ENCODE assay signal across 18 cellular contexts in the genomic region with DNA sequence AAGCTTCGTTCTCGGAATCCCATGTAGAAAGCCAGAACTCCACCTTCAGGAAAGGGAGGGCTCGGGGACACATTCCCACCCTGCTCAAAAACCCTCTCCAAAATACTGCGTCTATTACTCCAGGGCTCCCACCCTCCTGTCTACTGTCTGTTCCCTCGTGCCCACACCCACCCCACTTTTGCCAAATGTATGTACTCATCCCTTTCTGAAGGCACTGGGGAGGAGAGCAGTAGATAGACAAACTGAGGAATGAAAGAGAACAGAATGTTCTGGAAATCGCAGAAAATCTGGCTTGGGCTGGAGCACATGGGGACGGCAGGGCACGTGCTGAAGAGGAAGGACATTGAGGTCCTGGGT. TPM values are rescaled to one million over a fixed set of nuclear protein-coding genes. Genes with fewer than 3 reads are reported as not detected.
A peak's percentile ranks its signal among the peaks of the same experiment; 100 is the strongest.
DNase-seq lines count a peak whose midpoint lies in the region; ATAC-seq and TF ChIP-seq lines count a peak whose summit lies in the region.
"Had no signal": no experiment of that assay in that cellular context is flagged by ENCODE, and none has a peak within 500 bp of the region (broad histone marks: within the 10 kb centered on the region; RNA-seq: fewer than 3 reads in every experiment).

No MANE protein-coding gene starts in this region.

- no peaks in the 10 kb centered on the region for H3K36me3 ChIP-seq in gastroesophageal sphincter
- H3K36me3 ChIP-seq in osteoblast (ENCODE audit: insufficient read depth, low read length), result no peaks in the 10 kb centered on the region

- peak overlapping the region; percentile 58 for H3K4me2 ChIP-seq in osteoblast (ENCODE audit: insufficient read depth, low read length)
- H3K4me2 ChIP-seq: KMS-11 had no signal

- DNase-seq in left ventricle myocardium superior (no peak), right cardiac atrium (no peak), osteoblast (ENCODE audit: insufficient read length, low spot score, missing footprints) (peak; percentile 60), GF-D8 (lab: John Stamatoyannopoulos, UW) (no peak), NCI-H1417 (lab: John Stamatoyannopoulos, UW) (no peak)
- DNase-seq: CD4-positive, CD25-positive, alpha-beta regulatory T cell; NCI-H1092 treated with DMSO at 0.1 percent for 48 hours; NCI-H187; NCI-H774; SHP77 had no signal

- no peaks in the 10 kb centered on the region for H4K20me1 ChIP-seq in osteoblast (ENCODE audit: insufficient read depth, low read length)

- TF ChIP-seq CTCF in gastroesophageal sphincter (IDR thresholded peaks at IDR 0.05) (no peak), osteoblast (IDR thresholded peaks at IDR 0.05; ENCODE audit: extremely low read depth, low read depth, low read length) (no peak)

- H3K27me3 ChIP-seq in right cardiac atrium (ENCODE audit: control insufficient read depth, insufficient read depth) (no peaks in the 10 kb centered on the region), gastroesophageal sphincter (peaks cover 64% of the 10 kb centered on the region), osteoblast (ENCODE audit: insufficient read depth, low read length) (peaks cover 42% of the 10 kb centered on the region)

- no peak for TF ChIP-seq POLR2A in gastroesophageal sphincter (IDR thresholded peaks at IDR 0.05)

- no peaks in the 10 kb centered on the region for H3K79me2 ChIP-seq in osteoblast (ENCODE audit: insufficient read depth, low read length)

- H3K4me3 ChIP-seq in right cardiac atrium (ENCODE audit: low read length) (no peak overlapping the region), gastroesophageal sphincter (no peak overlapping the region), osteoblast (ENCODE audit: insufficient read depth, low read length) (no peak overlapping the region)

- intact Hi-C loops in left ventricle myocardium superior (cut with micrococcal nuclease), result no loop called here
- intact Hi-C loops in right cardiac atrium (cut with DNase I), result no loop called here

- TF ChIP-seq EP300 in gastroesophageal sphincter (IDR thresholded peaks at IDR 0.05), result no peak

- ATAC-seq in left ventricle myocardium superior, result peak; percentile 20
- ATAC-seq in right cardiac atrium, result no peak
- peak; percentile 70 for ATAC-seq in gastroesophageal sphincter
- no peak for ATAC-seq in GM18861 (IDR thresholded peaks at IDR 0.05; ENCODE audit: unreplicated experiment)
- no peak for ATAC-seq in HG03432 (IDR thresholded peaks at IDR 0.05; ENCODE audit: unreplicated experiment)

- H3K4me1 ChIP-seq in right cardiac atrium (ENCODE audit: control insufficient read depth, insufficient read depth, low read length) (no peaks in the 10 kb centered on the region), gastroesophageal sphincter (peaks cover 0 to 8% (median 0%) of the 10 kb centered on the region in 3 donors), osteoblast (ENCODE audit: insufficient read depth, low read length) (no peaks in the 10 kb centered on the region)

- H2AFZ ChIP-seq in osteoblast (ENCODE audit: low read length), result no peak overlapping the region

- WGBS in right cardiac atrium, result 69% methylated on average over 8 of the region's 8 CpGs
- WGBS in gastroesophageal sphincter (ENCODE audit: low coverage in 1 of 2), 2 donors, result 49 to 50% methylated on average over 5 to 6 of the region's 8 CpGs

- H3K9me3 ChIP-seq in right cardiac atrium (ENCODE audit: control insufficient read depth, low read length) (no peaks in the 10 kb centered on the region), gastroesophageal sphincter (no peaks in the 10 kb centered on the region), osteoblast (ENCODE audit: low read depth, low read length) (no peaks in the 10 kb centered on the region)

- H3K27ac ChIP-seq in right cardiac atrium (ENCODE audit: low read length), result no peak overlapping the region
- H3K27ac ChIP-seq in gastroesophageal sphincter, result no peak overlapping the region
- H3K27ac ChIP-seq in osteoblast (ENCODE audit: low read depth, low read length), result no peak overlapping the region
- H3K27ac ChIP-seq: KMS-11 had no signal

RNA-seq across cellular contexts. Expression of a gene that starts 24.4 kb away (rescaled TPM):
- total RNA-seq in left ventricle myocardium superior (113 TPM), right cardiac atrium (100 to 1,000 TPM; 167 to 298 (median 211) TPM), gastroesophageal sphincter (10 to 100 TPM; 48.9 to 89.0 (median 75.7) TPM), osteoblast (20.6 TPM in 2 replicates)
- polyA plus RNA-seq in right cardiac atrium, result 162 TPM

RNA-seq across cellular contexts. Expression of a gene that starts 55.0 kb away (rescaled TPM):
- not detected for total RNA-seq in left ventricle myocardium superior
- under 1 TPM in 1 of 4 donors, not detected in 3; 0.23 TPM for total RNA-seq in right cardiac atrium
- not detected for polyA plus RNA-seq in right cardiac atrium
- total RNA-seq in gastroesophageal sphincter, result not detected
- not detected in 2 replicates for total RNA-seq in osteoblast
- total RNA-seq: A172; CD4-positive, CD25-positive, alpha-beta regulatory T cell; G401; MCF 10A; NCI-H460 had no signal
- polyA plus RNA-seq: CD4-positive, CD25-positive, alpha-beta regulatory T cell had no signal

Comparison
In these comparisons a context has a peak if more than half of its experiments do, and no peak if none do; other contexts are left out.
1. ATAC-seq: peak in left ventricle myocardium superior (single experiment) and gastroesophageal sphincter (single experiment); none in right cardiac atrium (0 of 2), GM18861 (single experiment) and HG03432 (single experiment).